In the genomic region with DNA sequence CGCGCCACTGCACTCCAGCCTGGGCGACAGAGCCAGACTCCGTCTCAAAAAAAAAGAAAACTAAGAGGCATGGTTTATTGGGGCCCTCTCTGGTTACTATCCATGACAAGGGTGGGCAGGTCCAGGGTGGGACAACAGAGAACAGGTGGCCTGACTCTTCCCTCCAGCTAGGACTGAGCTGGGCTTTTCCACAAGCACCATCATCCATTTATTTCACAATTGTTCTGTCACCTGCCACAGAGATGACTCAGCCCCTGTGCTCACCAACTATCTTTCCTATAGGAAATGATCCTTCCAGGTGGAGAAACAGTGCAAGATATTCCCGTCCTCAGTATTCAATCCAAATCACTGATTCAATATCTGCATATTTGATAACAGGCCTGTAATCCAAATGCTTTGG, we compare ENCODE assay signal across 18 cellular contexts. TPM values are rescaled to one million over a fixed set of nuclear protein-coding genes. Genes with fewer than 3 reads are reported as not detected.
"Had no signal": no experiment of that assay in that cellular context is flagged by ENCODE, and none has a peak within 500 bp of the region (broad histone marks: within the 10 kb centered on the region; RNA-seq: fewer than 3 reads in every experiment).

No MANE protein-coding gene starts in this region.

- H3K4me3 ChIP-seq: cardiac muscle cell, left lung, mucosa of descending colon, pancreas, tibial artery had no signal

- H3K27ac ChIP-seq: cardiac muscle cell, left lung, pancreas, tibial artery had no signal

- H3K27me3 ChIP-seq: cardiac muscle cell, left lung, pancreas, tibial artery had no signal

- H3K9me3 ChIP-seq: mucosa of descending colon, pancreas had no signal

- H3K36me3 ChIP-seq: cardiac muscle cell, left lung, pancreas, tibial artery had no signal

- H3K4me1 ChIP-seq: left lung, pancreas had no signal

- DNase-seq: activated CD4-positive, alpha-beta memory T cell treated with anti-CD3 and anti-CD28 coated beads, Interleukin-2, amount 10 ng/mL, durations not matched to agents 7 days and 5 days; activated CD4-positive, alpha-beta T cell treated with anti-CD3 and anti-CD28 coated beads for 4 hours; activated naive CD4-positive, alpha-beta T cell treated with anti-CD3 and anti-CD28 coated beads, Interleukin-2, amount 10 ng/mL, durations not matched to agents 7 days and 5 days; activated T-cell treated with anti-CD3 and anti-CD28 coated beads, Interleukin-2, amount 50 U/mL, for 24 hours; effector CD4-positive, alpha-beta T cell; left lung; mucosa of descending colon; naive thymus-derived CD4-positive, alpha-beta T cell; pancreas; stimulated activated CD4-positive, alpha-beta T cell treated with anti-CD3 and anti-CD28 coated beads, Interleukin-12 subunit alpha, Interleukin-12 subunit beta, amount 100 ng/mL, for 4 hours; stimulated activated CD4-positive, alpha-beta T cell treated with anti-CD3 and anti-CD28 coated beads, Interleukin-2, amount 100 ng/mL, for 24 hours; T-helper 2 cell; tibial artery had no signal

RNA-seq across cellular contexts. Expression of gene MYL10, which starts 44.9 kb away (rescaled TPM):
- total RNA-seq: activated CD4-positive, alpha-beta memory T cell treated with anti-CD3 and anti-CD28 coated beads, Interleukin-2, amount 10 ng/mL, durations not matched to agents 7 days and 5 days; cardiac muscle cell; endothelial cell of umbilical vein; frontal cortex; left lung; mucosa of descending colon; naive thymus-derived CD4-positive, alpha-beta T cell; pancreas; WTC11 had no signal
- polyA plus RNA-seq: cardiac muscle cell; endothelial cell of umbilical vein; keratinocyte; naive thymus-derived CD4-positive, alpha-beta T cell; pancreas had no signal
